18 cellular contexts compared by ENCODE assay signal in the genomic region with DNA sequence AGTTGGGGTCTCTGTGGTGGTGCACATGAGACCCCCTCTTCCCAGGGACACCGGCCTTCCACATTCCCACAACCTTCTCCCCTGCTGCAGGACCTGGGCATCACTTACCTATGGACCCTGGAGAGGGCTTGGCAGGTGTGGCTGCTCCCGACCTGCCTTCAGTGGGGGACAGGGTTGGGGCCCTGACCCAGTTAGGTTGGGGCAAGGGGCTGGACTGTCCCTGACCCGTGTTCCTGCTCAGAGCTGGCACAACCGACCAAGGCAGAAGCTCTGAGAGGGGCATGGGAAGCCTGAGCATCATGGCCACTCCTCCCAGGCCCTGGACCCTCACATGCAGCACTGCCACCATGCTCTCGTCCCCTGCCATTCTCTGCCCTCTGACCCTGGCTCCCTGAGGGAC. TPM values are rescaled to one million over a fixed set of nuclear protein-coding genes. Genes with fewer than 3 reads are reported as not detected.
DNase-seq lines count a peak whose midpoint lies in the region; ATAC-seq, FAIRE-seq and TF ChIP-seq lines count a peak whose summit lies in the region.
"Had no signal": no experiment of that assay in that cellular context is flagged by ENCODE, and none has a peak within 500 bp of the region (broad histone marks: within the 10 kb centered on the region; RNA-seq: fewer than 3 reads in every experiment).

No MANE protein-coding gene starts in this region.

- no peaks in the 10 kb centered on the region for H3K27me3 ChIP-seq in BLaER1 treated with 17β-estradiol and CSF1 and Interleukin-3, amounts not matched to agents 10 nM and 100 nM
- no peaks in the 10 kb centered on the region for H3K27me3 ChIP-seq in CD8-positive, alpha-beta memory T cell (ENCODE audit: insufficient read depth, low read length, poor library complexity, severe bottlenecking)
- H3K27me3 ChIP-seq in K562 (ENCODE audit: control insufficient read depth in 2 of 2, insufficient read depth in 2 of 2, low read length in 2 of 2) (no peaks in the 10 kb centered on the region), PC-3 (ENCODE audit: low read length) (no peaks in the 10 kb centered on the region), neural progenitor cell (no peaks in the 10 kb centered on the region)
- H3K27me3 ChIP-seq: right lobe of liver had no signal

- no peaks in the 10 kb centered on the region for H3F3A ChIP-seq in PC-3 (ENCODE audit: low read length, unreplicated experiment)
- no peaks in the 10 kb centered on the region for H3F3A ChIP-seq in neural progenitor cell (ENCODE audit: low read depth)

- no peaks in the 10 kb centered on the region for H3K9me3 Mint-ChIP-seq in CD8-positive, alpha-beta memory T cell
- H3K9me3 Mint-ChIP-seq in natural killer cell: no peaks in the 10 kb centered on the region
- no peaks in the 10 kb centered on the region for H3K9me3 Mint-ChIP-seq in neural progenitor cell

- H3K4me1 Mint-ChIP-seq in CD8-positive, alpha-beta memory T cell: peaks cover 80 to 95% (median 93%) of the 10 kb centered on the region in 3 donors
- peaks cover 57 to 88% of the 10 kb centered on the region in 2 donors for H3K4me1 Mint-ChIP-seq in natural killer cell
- peaks cover 7% of the 10 kb centered on the region for H3K4me1 Mint-ChIP-seq in neural progenitor cell

- peak overlapping the region; percentile 84 to 98 (median 93) for H3K4me2 ChIP-seq in BLaER1 treated with 17β-estradiol and CSF1 and Interleukin-3, amounts not matched to agents 10 nM and 100 nM
- no peak overlapping the region for H3K4me2 ChIP-seq in K562 (ENCODE audit: insufficient read depth, low read length)
- H3K4me2 ChIP-seq in PC-3 (ENCODE audit: low read length): no peak overlapping the region
- no peak overlapping the region for H3K4me2 ChIP-seq in neural progenitor cell

- peaks cover 0 to 20% (median 9%) of the 10 kb centered on the region in 11 experiments; a peak in 11 of 22 replicates for H3K36me3 ChIP-seq in BLaER1 treated with 17β-estradiol and CSF1 and Interleukin-3, amounts not matched to agents 10 nM and 100 nM
- peaks cover 10% of the 10 kb centered on the region for H3K36me3 ChIP-seq in CD8-positive, alpha-beta memory T cell (ENCODE audit: insufficient read depth, low read length)
- peaks cover 23% of the 10 kb centered on the region; the same call in 2 of the 3 replicates for H3K36me3 ChIP-seq in K562 (ENCODE audit: control insufficient read depth, insufficient read depth, low read length)
- H3K36me3 ChIP-seq in PC-3 (ENCODE audit: low read depth, low read length): no peaks in the 10 kb centered on the region
- no peaks in the 10 kb centered on the region for H3K36me3 ChIP-seq in neural progenitor cell
- H3K36me3 ChIP-seq: right lobe of liver had no signal

- BruUV-seq in K562 (replicated peaks; lab: Mats Ljungman, UMichigan) (no TSS peak), PC-3 (replicated peaks; lab: Mats Ljungman, UMichigan) (no TSS peak)

- peaks cover 0 to 29% (median 5%) of the 10 kb centered on the region in 3 donors for H3K36me3 Mint-ChIP-seq in CD8-positive, alpha-beta memory T cell
- H3K36me3 Mint-ChIP-seq in natural killer cell (no peaks in the 10 kb centered on the region), neural progenitor cell (no peaks in the 10 kb centered on the region)

- TF ChIP-seq RAD21 in K562 (CRISPR knock-in tag; conservative IDR thresholded peaks at IDR 0.05 in 1 of 2, IDR thresholded peaks at IDR 0.05 in 1 of 2): no peak

- peaks cover 5% of the 10 kb centered on the region for H3K9me1 ChIP-seq in K562 (ENCODE audit: control insufficient read depth, insufficient read depth, low read length)

- DNase-seq in CD8-positive, alpha-beta memory T cell: peak in 1 of 5 donors; percentile 44
- DNase-seq in K562 (ENCODE audit: extremely low read depth in 1 of 4, low spot score in 3 of 4) (no peak), natural killer cell (no peak), cerebellar cortex (ENCODE audit: low spot score) (no peak), PC-3 (no peak), neural progenitor cell (ENCODE audit: low spot score) (no peak), NCI-H2171 treated with DMSO at 0.1 percent for 48 hours (lab: John Stamatoyannopoulos, UW) (no peak)
- DNase-seq: anterior cingulate cortex; DMS153; HCEC 1CT; NCI-H187 treated with DMSO at 0.1 percent for 48 hours; NCI-H510A; stimulated activated CD4-positive, alpha-beta T cell treated with anti-CD3 and anti-CD28 coated beads, Interleukin-2, amount 100 ng/mL, for 48 hours had no signal

- intact Hi-C loops in K562 (cut with micrococcal nuclease): no loop called here
- intact Hi-C loops in natural killer cell (cut with micrococcal nuclease): no loop called here
- intact Hi-C loops in PC-3 (cut with micrococcal nuclease): no loop called here

- WGBS in K562 (ENCODE audit: insufficient coverage, low coverage, missing lambda C conversion rate): 83% methylated on average over 5 of the region's 5 CpGs

- CTCF ChIA-PET in CD8-positive, alpha-beta memory T cell (lab: Charles Lee): interaction anchor here (1.0 to 1.3 kb wide), 3 partner anchors 9 to 140 kb away, joined by 3 to 4 read pairs (median 3); no protein-coding TSS in a partner anchor
- CTCF ChIA-PET in K562 (lab: Yijun Ruan, JAX; ENCODE audit: low intra/inter-chr PET ratio): no interaction called here
- CTCF ChIA-PET in PC-3 (lab: Charles Lee): interaction anchor here (1.1 kb wide), 1 partner anchor 62 kb away, joined by 3 read pairs; no protein-coding TSS in a partner anchor

- H3K79me2 ChIP-seq in K562 (ENCODE audit: control insufficient read depth, insufficient read depth, low read length): peaks cover 62% of the 10 kb centered on the region
- peaks cover 34% of the 10 kb centered on the region for H3K79me2 ChIP-seq in PC-3 (ENCODE audit: low read length)
- no peaks in the 10 kb centered on the region for H3K79me2 ChIP-seq in neural progenitor cell (ENCODE audit: low read depth)

- POLR2A ChIA-PET in CD8-positive, alpha-beta memory T cell (lab: Charles Lee): no interaction called here
- POLR2A ChIA-PET in K562 (lab: Yijun Ruan, JAX): interaction anchor here (0.5 to 2.0 kb wide), 3 partner anchors 9 to 99 kb away, joined by 3 to 7 read pairs (median 3); no protein-coding TSS in a partner anchor
- POLR2A ChIA-PET in PC-3 (lab: Charles Lee; ENCODE audit: unreplicated experiment): no interaction called here

- H3K27me3 Mint-ChIP-seq in CD8-positive, alpha-beta memory T cell: no peaks in the 10 kb centered on the region
- H3K27me3 Mint-ChIP-seq in natural killer cell (ENCODE audit: low read depth in 2 of 2) (no peaks in the 10 kb centered on the region), neural progenitor cell (ENCODE audit: insufficient read depth, low read depth) (peaks cover 10% of the 10 kb centered on the region)

- H3K9me2 ChIP-seq in PC-3 (replicated peaks; ENCODE audit: low read length): no peaks in the 10 kb centered on the region

- no peak for ATAC-seq in K562
- no peak for ATAC-seq in natural killer cell
- ATAC-seq in PC-3: no peak
- ATAC-seq: right lobe of liver had no signal

- FAIRE-seq in K562 (lab: Jason Lieb, UNC): no peak
- FAIRE-seq: colon, TTC549 had no signal

- peaks cover 96 to 100% (median 98%) of the 10 kb centered on the region in 10 experiments for H3K4me1 ChIP-seq in BLaER1 treated with 17β-estradiol and CSF1 and Interleukin-3, amounts not matched to agents 10 nM and 100 nM
- H3K4me1 ChIP-seq in CD8-positive, alpha-beta memory T cell (ENCODE audit: insufficient read depth, low read length): peaks cover 85% of the 10 kb centered on the region
- H3K4me1 ChIP-seq in K562 (replicated peaks in 1 of 2; ENCODE audit: control insufficient read depth in 2 of 2, insufficient read depth in 2 of 2, low read length in 2 of 2): peaks cover 41 to 72% of the 10 kb centered on the region in 2 experiments
- peaks cover 23% of the 10 kb centered on the region for H3K4me1 ChIP-seq in PC-3 (ENCODE audit: insufficient read depth, low read length)
- H3K4me1 ChIP-seq in neural progenitor cell: peaks cover 5% of the 10 kb centered on the region
- H3K4me1 ChIP-seq: right lobe of liver had no signal

- TF ChIP-seq POLR2A in K562 (conservative IDR thresholded peaks at IDR 0.05): no peak

- H3K4me3 Mint-ChIP-seq in CD8-positive, alpha-beta memory T cell: peak overlapping the region in 2 of 7 donors; percentile 19 to 54
- H3K4me3 Mint-ChIP-seq in natural killer cell (no peak overlapping the region), neural progenitor cell (no peak overlapping the region)

- peaks cover 0 to 7% (median 0%) of the 10 kb centered on the region in 11 experiments; a peak in 1 of 22 replicates for H4K20me1 ChIP-seq in BLaER1 treated with 17β-estradiol and CSF1 and Interleukin-3, amounts not matched to agents 10 nM and 100 nM
- no peaks in the 10 kb centered on the region for H4K20me1 ChIP-seq in K562 (replicated peaks; ENCODE audit: control insufficient read depth, insufficient read depth, low read length)
- H4K20me1 ChIP-seq in PC-3 (ENCODE audit: low read length): no peaks in the 10 kb centered on the region
- H4K20me1 ChIP-seq in neural progenitor cell (ENCODE audit: low read depth): no peaks in the 10 kb centered on the region

- peak overlapping the region in 9 of 11 experiments; percentile 87 to 97 (median 95); a peak in 18 of 22 replicates for H3K27ac ChIP-seq in BLaER1 treated with 17β-estradiol and CSF1 and Interleukin-3, amounts not matched to agents 10 nM and 100 nM
- H3K27ac ChIP-seq in CD8-positive, alpha-beta memory T cell (ENCODE audit: low read depth, low read length): peak overlapping the region; percentile 84
- H3K27ac ChIP-seq in K562 (ENCODE audit: extremely low read depth, low read depth, low read length): peak overlapping the region; percentile 99; the same call in 1 of the 3 replicates
- no peak overlapping the region for H3K27ac ChIP-seq in PC-3 (ENCODE audit: low read length)
- H3K27ac ChIP-seq in neural progenitor cell: no peak overlapping the region
- H3K27ac ChIP-seq: right lobe of liver, SK-N-MC had no signal

- H3K27ac Mint-ChIP-seq in CD8-positive, alpha-beta memory T cell: peak overlapping the region in 6 of 8 donors; percentile 37 to 96 (median 92)
- H3K27ac Mint-ChIP-seq in natural killer cell: peak overlapping the region; percentile 84 to 88
- no peak overlapping the region for H3K27ac Mint-ChIP-seq in neural progenitor cell

- H2AFZ ChIP-seq in K562 (ENCODE audit: low read depth, low read length) (no peak overlapping the region), PC-3 (ENCODE audit: low read length) (no peak overlapping the region), neural progenitor cell (replicated peaks) (no peak overlapping the region)

- H3K9ac ChIP-seq in BLaER1 treated with 17β-estradiol and CSF1 and Interleukin-3, amounts not matched to agents 10 nM and 100 nM: peak overlapping the region in 9 of 11 experiments; percentile 4 to 82 (median 77); a peak in 10 of 22 replicates
- peak overlapping the region in 1 of 2 experiments; percentile 95; a peak in 2 of 4 replicates for H3K9ac ChIP-seq in K562 (ENCODE audit: insufficient read depth in 1 of 2, low read depth in 2 of 2, low read length in 2 of 2)
- H3K9ac ChIP-seq in PC-3 (ENCODE audit: low read length): no peak overlapping the region
- no peak overlapping the region for H3K9ac ChIP-seq in neural progenitor cell

- H3K9me3 ChIP-seq in BLaER1 treated with 17β-estradiol and CSF1 and Interleukin-3, amounts not matched to agents 10 nM and 100 nM (replicated peaks in 1 of 11): no peaks in the 10 kb centered on the region
- H3K9me3 ChIP-seq in CD8-positive, alpha-beta memory T cell (ENCODE audit: low read length): no peaks in the 10 kb centered on the region
- no peaks in the 10 kb centered on the region for H3K9me3 ChIP-seq in K562 (replicated peaks; ENCODE audit: control insufficient read depth, insufficient read depth, low read depth, low read length)
- no peaks in the 10 kb centered on the region for H3K9me3 ChIP-seq in PC-3 (ENCODE audit: low read length)
- no peaks in the 10 kb centered on the region for H3K9me3 ChIP-seq in neural progenitor cell (ENCODE audit: low read depth)
- H3K9me3 ChIP-seq: right lobe of liver had no signal

- TF ChIP-seq EP300 in K562 (IDR thresholded peaks at IDR 0.05; ENCODE audit: low read length): no peak

- TF ChIP-seq CTCF in K562 (IDR thresholded peaks at IDR 0.05 in 2 of 3, conservative IDR thresholded peaks at IDR 0.05 in 1 of 3; ENCODE audit: insufficient read depth in 2 of 3, low read depth in 1 of 3, low read length in 3 of 3) (no peak), natural killer cell (IDR thresholded peaks at IDR 0.05) (no peak), PC-3 (conservative IDR thresholded peaks at IDR 0.05; ENCODE audit: low read depth, low read length) (no peak), neural progenitor cell (IDR thresholded peaks at IDR 0.05) (no peak)

- in situ Hi-C loops in K562 (cut with MboI): no loop called here

- H3K4me3 ChIP-seq in BLaER1 treated with 17β-estradiol and CSF1 and Interleukin-3, amounts not matched to agents 10 nM and 100 nM: no peak overlapping the region; a peak in 1 of 20 replicates
- peak overlapping the region; percentile 3 for H3K4me3 ChIP-seq in CD8-positive, alpha-beta memory T cell (ENCODE audit: low read length)
- no peak overlapping the region for H3K4me3 ChIP-seq in K562
- H3K4me3 ChIP-seq in PC-3 (ENCODE audit: low read length): no peak overlapping the region
- H3K4me3 ChIP-seq in neural progenitor cell: no peak overlapping the region
- H3K4me3 ChIP-seq: right lobe of liver, SK-N-MC had no signal

RNA-seq across cellular contexts. Expression of a gene that starts 6.1 kb away (rescaled TPM):
- 10 to 100 TPM; 76.2 to 83.5 TPM for total RNA-seq in CD8-positive, alpha-beta memory T cell
- polyA plus RNA-seq in CD8-positive, alpha-beta memory T cell: 12.8 TPM
- 322 and 1,090 TPM in 2 replicates for total RNA-seq in K562 (2011; cell fraction: chromatin; rRNA removed; ENCODE audit: low replicate concordance)
- total RNA-seq in K562 (2011; cell fraction: nucleolus; rRNA removed): 555 and 597 TPM in 2 replicates
- total RNA-seq in K562 (2011; cell fraction: nucleoplasm; rRNA removed): 365 and 370 TPM in 2 replicates
- total RNA-seq in K562 (2014; rRNA removed): 41.3 and 45.2 TPM in 2 replicates
- 12.3 and 16.0 TPM in 2 replicates for total RNA-seq in K562 (2014; rRNA removed; fragmentation: Illumina TruSeq; extraction: Trizol)
- 23.7 and 23.9 TPM in 2 replicates for total RNA-seq in K562 (2015; rRNA removed; fragmentation: Illumina TruSeq; extraction: Trizol)
- 89.3 and 114 TPM in 2 replicates for total RNA-seq in K562 (2021)
- 29.6 and 50.4 TPM in 2 replicates for polyA plus RNA-seq in K562 (2011; rRNA removed)
- 25.6 and 45.5 TPM in 2 replicates for polyA plus RNA-seq in K562 (2011; cell fraction: cytosol; rRNA removed)
- polyA plus RNA-seq in K562 (2011; cell fraction: nucleus; rRNA removed): 557 and 843 TPM in 2 replicates
- 66.4 and 174 TPM in 2 replicates for polyA plus RNA-seq in K562 (2012)
- polyA plus RNA-seq in K562 (2014; fragmentation: Illumina TruSeq; extraction: Trizol): 46.4 and 62.1 TPM in 2 replicates
- polyA plus RNA-seq in K562 (2014; fragmentation: Nextera tagmentation; extraction: Ambion mirVana): under 1 TPM; 0.06 to 0.24 TPM
- polyA plus RNA-seq in K562 (2014; rRNA removed): 67.5 and 85.5 TPM in 2 replicates
- polyA minus RNA-seq in K562 (2011; rRNA and poly(A)+ RNA removed): 8.6 and 16.8 TPM in 2 replicates
- polyA minus RNA-seq in K562 (2011; cell fraction: cytosol; rRNA and poly(A)+ RNA removed): 23.5 and 26.4 TPM in 2 replicates
- 104 and 118 TPM in 2 replicates for polyA minus RNA-seq in K562 (2011; cell fraction: nucleus; rRNA and poly(A)+ RNA removed)
- total RNA-seq in natural killer cell: 100 to 1,000 TPM; 453 to 536 (median 532) TPM
- total RNA-seq in PC-3 (2014; rRNA removed): 50.7 and 77.2 TPM in 2 replicates
- total RNA-seq in neural progenitor cell (ENCODE audit: low replicate concordance): 6.3 and 19.1 TPM in 2 replicates

RNA-seq across cellular contexts. Expression of a gene that starts 9.0 kb away (rescaled TPM):
- total RNA-seq in CD8-positive, alpha-beta memory T cell: 10 to 100 TPM; 56.4 to 59.8 TPM
- polyA plus RNA-seq in CD8-positive, alpha-beta memory T cell: 114 TPM
- total RNA-seq in K562 (2011; cell fraction: chromatin; rRNA removed; ENCODE audit: low replicate concordance): 140 and 232 TPM in 2 replicates
- total RNA-seq in K562 (2011; cell fraction: nucleolus; rRNA removed): 143 and 148 TPM in 2 replicates
- total RNA-seq in K562 (2011; cell fraction: nucleoplasm; rRNA removed): 188 and 262 TPM in 2 replicates
- total RNA-seq in K562 (2014; rRNA removed): 99.0 and 101 TPM in 2 replicates
- 44.4 and 63.0 TPM in 2 replicates for total RNA-seq in K562 (2014; rRNA removed; fragmentation: Illumina TruSeq; extraction: Trizol)
- 104 and 115 TPM in 2 replicates for total RNA-seq in K562 (2015; rRNA removed; fragmentation: Illumina TruSeq; extraction: Trizol)
- 75.2 and 86.9 TPM in 2 replicates for total RNA-seq in K562 (2021)
- polyA plus RNA-seq in K562 (2011; rRNA removed): 47.8 and 54.0 TPM in 2 replicates
- polyA plus RNA-seq in K562 (2011; cell fraction: cytosol; rRNA removed): 53.0 and 53.5 TPM in 2 replicates
- 82.0 and 85.3 TPM in 2 replicates for polyA plus RNA-seq in K562 (2011; cell fraction: nucleus; rRNA removed)
- polyA plus RNA-seq in K562 (2012): 77.1 and 114 TPM in 2 replicates
- polyA plus RNA-seq in K562 (2014; fragmentation: Illumina TruSeq; extraction: Trizol): 105 and 127 TPM in 2 replicates
- polyA plus RNA-seq in K562 (2014; fragmentation: Nextera tagmentation; extraction: Ambion mirVana): 10 to 100 TPM in 1 of 2 experiments, 1 to 10 TPM in 1; 8.9 to 20.9 TPM
- polyA plus RNA-seq in K562 (2014; rRNA removed): 100 and 201 TPM in 2 replicates
- polyA minus RNA-seq in K562 (2011; rRNA and poly(A)+ RNA removed): 50.3 and 53.4 TPM in 2 replicates
- polyA minus RNA-seq in K562 (2011; cell fraction: cytosol; rRNA and poly(A)+ RNA removed): 17.4 and 21.1 TPM in 2 replicates
- 81.3 and 87.3 TPM in 2 replicates for polyA minus RNA-seq in K562 (2011; cell fraction: nucleus; rRNA and poly(A)+ RNA removed)
- 100 to 1,000 TPM; 104 to 114 (median 111) TPM for total RNA-seq in natural killer cell
- total RNA-seq in PC-3 (2014; rRNA removed): 44.2 and 67.8 TPM in 2 replicates
- 17.9 and 44.0 TPM in 2 replicates for total RNA-seq in neural progenitor cell (ENCODE audit: low replicate concordance)

Comparison
In these comparisons a context has a peak if more than half of its experiments do, and no peak if none do; other contexts are left out.
1. H3K27ac ChIP-seq: peak in BLaER1 treated with 17β-estradiol and CSF1 and Interleukin-3, amounts not matched to agents 10 nM and 100 nM (9 of 11), CD8-positive, alpha-beta memory T cell (single experiment) and K562 (single experiment); none in PC-3 (single experiment) and neural progenitor cell (single experiment).
2. H3K4me2 ChIP-seq: peak in BLaER1 treated with 17β-estradiol and CSF1 and Interleukin-3, amounts not matched to agents 10 nM and 100 nM (11 of 11); none in K562 (single experiment), PC-3 (single experiment) and neural progenitor cell (single experiment).
3. H3K9ac ChIP-seq: peak in BLaER1 treated with 17β-estradiol and CSF1 and Interleukin-3, amounts not matched to agents 10 nM and 100 nM (9 of 11); none in PC-3 (single experiment) and neural progenitor cell (single experiment).